In the genomic region with DNA sequence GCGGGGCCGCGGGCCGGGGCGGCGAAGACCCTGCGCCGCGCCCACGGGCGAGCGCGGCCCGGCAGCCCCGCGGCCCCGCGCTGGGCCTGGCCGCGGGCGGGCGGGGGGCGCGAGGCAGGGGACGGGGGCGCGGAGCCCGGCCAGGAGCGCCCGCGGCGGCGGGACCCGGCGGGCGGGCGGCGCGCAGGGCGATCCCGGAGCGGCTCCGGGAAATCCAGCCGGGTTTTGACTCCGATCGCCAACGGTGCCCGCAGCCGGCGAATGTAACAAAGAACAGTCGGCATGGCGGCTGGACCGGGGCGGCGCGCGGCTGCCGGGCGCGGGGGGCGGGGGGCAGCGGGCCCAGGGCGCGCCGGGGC, we compare ENCODE assay signal across 8 cellular contexts. TPM values are rescaled to one million over a fixed set of nuclear protein-coding genes. Genes with fewer than 3 reads are reported as not detected.
DNase-seq lines count a peak whose midpoint lies in the region; ATAC-seq, FAIRE-seq and TF ChIP-seq lines count a peak whose summit lies in the region.

No MANE protein-coding gene starts in this region.

- no peaks in the 10 kb centered on the region for H3K27me3 Mint-ChIP-seq in activated naive CD4-positive, alpha-beta T cell treated with anti-CD3 and anti-CD28 coated beads for 36 hours (ENCODE audit: low read depth)
- H3K27me3 Mint-ChIP-seq in glutamatergic neuron (ENCODE audit: unreplicated experiment), result peaks cover 7% of the 10 kb centered on the region

- CTCF ChIA-PET in activated naive CD4-positive, alpha-beta T cell treated with anti-CD3 and anti-CD28 coated beads for 36 hours (lab: Charles Lee), result interaction anchor here (3.3 kb wide), 1 partner anchor 239 kb away, joined by 13 read pairs; no protein-coding TSS in a partner anchor

- H3K4me3 ChIP-seq in Jurkat, Clone E6-1 (ENCODE audit: low read length), result peak overlapping the region; percentile 73
- peak overlapping the region; percentile 73 for H3K4me3 ChIP-seq in SJSA1
- H3K4me3 ChIP-seq in pancreas, result peak overlapping the region; percentile 63 to 78 (median 66)
- peak overlapping the region; percentile 75 to 96 for H3K4me3 ChIP-seq in tibial artery

- H3K4me1 ChIP-seq in SJSA1 (replicated peaks) (peaks cover 12% of the 10 kb centered on the region), pancreas (peaks cover 4 to 7% (median 6%) of the 10 kb centered on the region in 3 donors), tibial artery (peaks cover 0 to 19% (median 9%) of the 10 kb centered on the region in 4 donors)

- DNase-seq in DMS53 treated with DMSO at 0.1 percent for 48 hours (lab: John Stamatoyannopoulos, UW; ENCODE audit: unreplicated experiment) (peak; percentile 12), SJSA1 (ENCODE audit: low read depth in 1 of 2, low spot score in 2 of 2) (peak; percentile 9 to 82), glutamatergic neuron (peak; percentile 87), pancreas (peak; percentile 81 to 94 (median 84)), tibial artery (peak; percentile 81 to 88)
- DNase-seq in Jurkat, Clone E6-1 (ENCODE audit: low read depth, low spot score), result peak; percentile 75
- peak; percentile 83 for DNase-seq in activated naive CD4-positive, alpha-beta T cell treated with anti-CD3 and anti-CD28 coated beads for 36 hours

- no peaks in the 10 kb centered on the region for H3K27me3 ChIP-seq in SJSA1 (replicated peaks)
- no peaks in the 10 kb centered on the region for H3K27me3 ChIP-seq in pancreas
- no peaks in the 10 kb centered on the region for H3K27me3 ChIP-seq in tibial artery

- H3K27ac ChIP-seq in SJSA1 (no peak overlapping the region), pancreas (peak overlapping the region in 2 of 4 donors; percentile 58 to 59), tibial artery (peak overlapping the region; percentile 81 to 93)

- peaks cover 17% of the 10 kb centered on the region for H3K4me1 Mint-ChIP-seq in activated naive CD4-positive, alpha-beta T cell treated with anti-CD3 and anti-CD28 coated beads for 36 hours (ENCODE audit: low read depth)
- H3K4me1 Mint-ChIP-seq in glutamatergic neuron (ENCODE audit: low read depth, unreplicated experiment), result peaks cover 16% of the 10 kb centered on the region

- ATAC-seq in GM21528 (IDR thresholded peaks at IDR 0.05; ENCODE audit: low FRiP score, unreplicated experiment) (peak; percentile 47), pancreas (peak; percentile 66 to 77 (median 68))

- no peaks in the 10 kb centered on the region for H3K9me3 Mint-ChIP-seq in activated naive CD4-positive, alpha-beta T cell treated with anti-CD3 and anti-CD28 coated beads for 36 hours
- peaks cover 7% of the 10 kb centered on the region for H3K9me3 Mint-ChIP-seq in glutamatergic neuron (ENCODE audit: unreplicated experiment)

- H3K9me3 ChIP-seq in SJSA1 (replicated peaks), result no peaks in the 10 kb centered on the region
- no peaks in the 10 kb centered on the region for H3K9me3 ChIP-seq in pancreas
- no peaks in the 10 kb centered on the region for H3K9me3 ChIP-seq in tibial artery

- intact Hi-C loops in activated naive CD4-positive, alpha-beta T cell treated with anti-CD3 and anti-CD28 coated beads for 36 hours (cut with micrococcal nuclease), result loop anchor here (1.0 to 5.0 kb wide), 5 partner anchors 48 to 228 kb away; a partner anchor contains a TSS
- intact Hi-C loops in pancreas (cut with DNase I), result no loop called here
- intact Hi-C loops in tibial artery (cut with DNase I; ENCODE audit: low total_unique reads), result loop anchor here (1.0 kb wide), 1 partner anchor 131 kb away; a partner anchor contains a TSS

- 1% methylated on average over 22 to 65 of the region's 65 CpGs for WGBS in pancreas, 2 donors

- H3K4me3 Mint-ChIP-seq in activated naive CD4-positive, alpha-beta T cell treated with anti-CD3 and anti-CD28 coated beads for 36 hours, result peak overlapping the region; percentile 56
- H3K4me3 Mint-ChIP-seq in glutamatergic neuron (ENCODE audit: unreplicated experiment), result no peak overlapping the region

- H3K36me3 ChIP-seq in SJSA1, result peaks cover 8% of the 10 kb centered on the region
- no peaks in the 10 kb centered on the region for H3K36me3 ChIP-seq in pancreas
- no peaks in the 10 kb centered on the region for H3K36me3 ChIP-seq in tibial artery

- TF ChIP-seq CTCF in glutamatergic neuron (IDR thresholded peaks at IDR 0.05; ENCODE audit: partially characterized antibody, unreplicated experiment) (no peak), pancreas (IDR thresholded peaks at IDR 0.05) (no peak), tibial artery (IDR thresholded peaks at IDR 0.05) (no peak)

- no peak for FAIRE-seq in pancreas (lab: Jason Lieb, UNC)

- peak overlapping the region; percentile 65 for H3K27ac Mint-ChIP-seq in activated naive CD4-positive, alpha-beta T cell treated with anti-CD3 and anti-CD28 coated beads for 36 hours
- H3K27ac Mint-ChIP-seq in glutamatergic neuron (ENCODE audit: unreplicated experiment), result no peak overlapping the region

- peaks cover 3% of the 10 kb centered on the region for H3K36me3 Mint-ChIP-seq in activated naive CD4-positive, alpha-beta T cell treated with anti-CD3 and anti-CD28 coated beads for 36 hours (ENCODE audit: low read depth)
- H3K36me3 Mint-ChIP-seq in glutamatergic neuron (ENCODE audit: unreplicated experiment), result no peaks in the 10 kb centered on the region

RNA-seq across cellular contexts. Expression of a gene that starts 0.3 kb away (rescaled TPM):
- polyA plus RNA-seq in Jurkat, Clone E6-1 (2012; ENCODE audit: insufficient read depth, insufficient read length), result 6.4 TPM
- 2.2 and 5.1 TPM in 2 replicates for total RNA-seq in SJSA1 (2014; rRNA removed; shearing (Covaris generic))
- 1 to 10 TPM; 9.6 to 9.8 TPM for total RNA-seq in activated naive CD4-positive, alpha-beta T cell treated with anti-CD3 and anti-CD28 coated beads for 36 hours
- 10.2 TPM for total RNA-seq in glutamatergic neuron (ENCODE audit: unreplicated experiment)
- 1 to 10 TPM; 1.6 to 3.9 (median 2.9) TPM for total RNA-seq in pancreas
- polyA plus RNA-seq in pancreas, result 1 to 10 TPM; 3.7 to 3.9 TPM

Comparison
In these comparisons a context has a peak if more than half of its experiments do, and no peak if none do; other contexts are left out.
1. DNase-seq: peak in every context shown above with its lines; median percentile 87 in glutamatergic neuron; 84 in tibial artery; 84 in pancreas; 83 in activated naive CD4-positive, alpha-beta T cell treated with anti-CD3 and anti-CD28 coated beads for 36 hours; 75 in Jurkat, Clone E6-1; 46 in SJSA1; 12 in DMS53 treated with DMSO at 0.1 percent for 48 hours.
2. intact Hi-C loops: an anchor here in activated naive CD4-positive, alpha-beta T cell treated with anti-CD3 and anti-CD28 coated beads for 36 hours (1.0 to 5.0 kb wide) and tibial artery (1.0 kb wide); none called in pancreas.